ENCODE assay signal across 1 cellular context in genomic region chr12:95996034-95996658, GRCh38.
TF ChIP-seq lines count a peak whose summit lies in the region.

A gene with protein sequence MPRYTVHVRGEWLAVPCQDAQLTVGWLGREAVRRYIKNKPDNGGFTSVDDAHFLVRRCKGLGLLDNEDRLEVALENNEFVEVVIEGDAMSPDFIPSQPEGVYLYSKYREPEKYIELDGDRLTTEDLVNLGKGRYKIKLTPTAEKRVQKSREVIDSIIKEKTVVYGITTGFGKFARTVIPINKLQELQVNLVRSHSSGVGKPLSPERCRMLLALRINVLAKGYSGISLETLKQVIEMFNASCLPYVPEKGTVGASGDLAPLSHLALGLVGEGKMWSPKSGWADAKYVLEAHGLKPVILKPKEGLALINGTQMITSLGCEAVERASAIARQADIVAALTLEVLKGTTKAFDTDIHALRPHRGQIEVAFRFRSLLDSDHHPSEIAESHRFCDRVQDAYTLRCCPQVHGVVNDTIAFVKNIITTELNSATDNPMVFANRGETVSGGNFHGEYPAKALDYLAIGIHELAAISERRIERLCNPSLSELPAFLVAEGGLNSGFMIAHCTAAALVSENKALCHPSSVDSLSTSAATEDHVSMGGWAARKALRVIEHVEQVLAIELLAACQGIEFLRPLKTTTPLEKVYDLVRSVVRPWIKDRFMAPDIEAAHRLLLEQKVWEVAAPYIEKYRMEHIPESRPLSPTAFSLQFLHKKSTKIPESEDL (minus strand): TSS chr12:95996344. CDS start chr12:95995910, 434 bp downstream.

TF ChIP-seq in HepG2, 621 proteins besides CTCF, POLR2A, EP300 and RAD21 (continued from another document and continues in another):
- TF ChIP-seq RERE (CRISPR knock-in tag; IDR thresholded peaks at IDR 0.05; ENCODE audit: low read depth): peak; percentile 97
- TF ChIP-seq ZNF552 (CRISPR knock-in tag; IDR thresholded peaks at IDR 0.05; ENCODE audit: borderline replicate concordance): no peak; the same call in 1 of the 2 replicates
- peak; percentile 89; the same call in 1 of the 2 replicates for TF ChIP-seq ZBTB20 (CRISPR knock-in tag; IDR thresholded peaks at IDR 0.05; ENCODE audit: borderline replicate concordance, low read depth)
- TF ChIP-seq ZNF337 (CRISPR knock-in tag; IDR thresholded peaks at IDR 0.05; ENCODE audit: borderline replicate concordance, low read depth): no peak
- peak; percentile 95; the same call in 1 of the 2 replicates for TF ChIP-seq SALL1 (CRISPR knock-in tag; IDR thresholded peaks at IDR 0.05)
- peak; percentile 92 for TF ChIP-seq HNF1B (CRISPR knock-in tag; IDR thresholded peaks at IDR 0.05)
- TF ChIP-seq DBP (CRISPR knock-in tag; IDR thresholded peaks at IDR 0.05; ENCODE audit: not compliant biosample characterization): no peak
- TF ChIP-seq GABPB1 (CRISPR knock-in tag; IDR thresholded peaks at IDR 0.05): peak; percentile 58; the same call in 1 of the 2 replicates
- TF ChIP-seq ELF3 (CRISPR knock-in tag; IDR thresholded peaks at IDR 0.05): peak; percentile 94
- TF ChIP-seq CENPBD1 (CRISPR knock-in tag; IDR thresholded peaks at IDR 0.05; ENCODE audit: borderline replicate concordance, low read depth): no peak
- TF ChIP-seq NCOA2 (CRISPR knock-in tag; IDR thresholded peaks at IDR 0.05): peak; percentile 97
- TF ChIP-seq CHCHD3 (CRISPR knock-in tag; IDR thresholded peaks at IDR 0.05): no peak
- TF ChIP-seq DMAP1 (CRISPR knock-in tag; IDR thresholded peaks at IDR 0.05): no peak
- TF ChIP-seq NFYC (CRISPR knock-in tag; IDR thresholded peaks at IDR 0.05): 0 out of 2 replicates have a peak, but pooled peaks have one; percentile 18
- TF ChIP-seq ZNF24 (IDR thresholded peaks at IDR 0.05): no peak
- no peak for TF ChIP-seq ZNF577 (CRISPR knock-in tag; IDR thresholded peaks at IDR 0.05; ENCODE audit: borderline replicate concordance, low read depth)
- peak; percentile 99 for TF ChIP-seq MEIS1 (CRISPR knock-in tag; IDR thresholded peaks at IDR 0.05; ENCODE audit: borderline replicate concordance)
- no peak for TF ChIP-seq KLF9 (CRISPR knock-in tag; IDR thresholded peaks at IDR 0.05; ENCODE audit: low read depth)
- TF ChIP-seq ZNF572 (CRISPR knock-in tag; IDR thresholded peaks at IDR 0.05): no peak
- peak; percentile 98 for TF ChIP-seq DNMT3B (CRISPR knock-in tag; conservative IDR thresholded peaks at IDR 0.05)
- TF ChIP-seq KDM2A (CRISPR knock-in tag; IDR thresholded peaks at IDR 0.05; ENCODE audit: borderline replicate concordance, low read depth): peak; percentile 25; the same call in 1 of the 2 replicates
- TF ChIP-seq PCBP1 (IDR thresholded peaks at IDR 0.05; ENCODE audit: borderline replicate concordance, low read depth, low read length): no peak
- TF ChIP-seq MXD1 (CRISPR knock-in tag; IDR thresholded peaks at IDR 0.05): no peak; the same call in 1 of the 2 replicates
- TF ChIP-seq ZBTB33 (CRISPR knock-in tag; IDR thresholded peaks at IDR 0.05): peak; percentile 72
- TF ChIP-seq XRCC5 (optimal IDR thresholded peaks at IDR 0.05; ENCODE audit: low read length): no peak
- TF ChIP-seq HMG20A (CRISPR knock-in tag; IDR thresholded peaks at IDR 0.05; ENCODE audit: borderline replicate concordance): peak; percentile 98
- TF ChIP-seq ZBTB2 (CRISPR knock-in tag; IDR thresholded peaks at IDR 0.05; ENCODE audit: low read depth): 0 out of 2 replicates have a peak, but pooled peaks have one; percentile 61
- TF ChIP-seq, protein P1, sequence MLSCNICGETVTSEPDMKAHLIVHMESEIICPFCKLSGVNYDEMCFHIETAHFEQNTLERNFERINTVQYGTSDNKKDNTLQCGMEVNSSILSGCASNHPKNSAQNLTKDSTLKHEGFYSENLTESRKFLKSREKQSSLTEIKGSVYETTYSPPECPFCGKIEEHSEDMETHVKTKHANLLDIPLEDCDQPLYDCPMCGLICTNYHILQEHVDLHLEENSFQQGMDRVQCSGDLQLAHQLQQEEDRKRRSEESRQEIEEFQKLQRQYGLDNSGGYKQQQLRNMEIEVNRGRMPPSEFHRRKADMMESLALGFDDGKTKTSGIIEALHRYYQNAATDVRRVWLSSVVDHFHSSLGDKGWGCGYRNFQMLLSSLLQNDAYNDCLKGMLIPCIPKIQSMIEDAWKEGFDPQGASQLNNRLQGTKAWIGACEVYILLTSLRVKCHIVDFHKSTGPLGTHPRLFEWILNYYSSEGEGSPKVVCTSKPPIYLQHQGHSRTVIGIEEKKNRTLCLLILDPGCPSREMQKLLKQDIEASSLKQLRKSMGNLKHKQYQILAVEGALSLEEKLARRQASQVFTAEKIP (CRISPR knock-in tag; IDR thresholded peaks at IDR 0.05; ENCODE audit: borderline replicate concordance): no peak
- peak; percentile 91 for TF ChIP-seq CBFB (CRISPR knock-in tag; IDR thresholded peaks at IDR 0.05)
- TF ChIP-seq ISX (CRISPR knock-in tag; conservative IDR thresholded peaks at IDR 0.05): no peak
- no peak for TF ChIP-seq TBP (CRISPR knock-in tag; IDR thresholded peaks at IDR 0.05)
- no peak for TF ChIP-seq HNRNPK (IDR thresholded peaks at IDR 0.05; ENCODE audit: low read depth, low read length, poor library complexity, severe bottlenecking)
- peak; percentile 88 for TF ChIP-seq MEIS2 (CRISPR knock-in tag; IDR thresholded peaks at IDR 0.05)
- no peak for TF ChIP-seq ZFP36L2 (CRISPR knock-in tag; IDR thresholded peaks at IDR 0.05)
- TF ChIP-seq, protein P2, sequence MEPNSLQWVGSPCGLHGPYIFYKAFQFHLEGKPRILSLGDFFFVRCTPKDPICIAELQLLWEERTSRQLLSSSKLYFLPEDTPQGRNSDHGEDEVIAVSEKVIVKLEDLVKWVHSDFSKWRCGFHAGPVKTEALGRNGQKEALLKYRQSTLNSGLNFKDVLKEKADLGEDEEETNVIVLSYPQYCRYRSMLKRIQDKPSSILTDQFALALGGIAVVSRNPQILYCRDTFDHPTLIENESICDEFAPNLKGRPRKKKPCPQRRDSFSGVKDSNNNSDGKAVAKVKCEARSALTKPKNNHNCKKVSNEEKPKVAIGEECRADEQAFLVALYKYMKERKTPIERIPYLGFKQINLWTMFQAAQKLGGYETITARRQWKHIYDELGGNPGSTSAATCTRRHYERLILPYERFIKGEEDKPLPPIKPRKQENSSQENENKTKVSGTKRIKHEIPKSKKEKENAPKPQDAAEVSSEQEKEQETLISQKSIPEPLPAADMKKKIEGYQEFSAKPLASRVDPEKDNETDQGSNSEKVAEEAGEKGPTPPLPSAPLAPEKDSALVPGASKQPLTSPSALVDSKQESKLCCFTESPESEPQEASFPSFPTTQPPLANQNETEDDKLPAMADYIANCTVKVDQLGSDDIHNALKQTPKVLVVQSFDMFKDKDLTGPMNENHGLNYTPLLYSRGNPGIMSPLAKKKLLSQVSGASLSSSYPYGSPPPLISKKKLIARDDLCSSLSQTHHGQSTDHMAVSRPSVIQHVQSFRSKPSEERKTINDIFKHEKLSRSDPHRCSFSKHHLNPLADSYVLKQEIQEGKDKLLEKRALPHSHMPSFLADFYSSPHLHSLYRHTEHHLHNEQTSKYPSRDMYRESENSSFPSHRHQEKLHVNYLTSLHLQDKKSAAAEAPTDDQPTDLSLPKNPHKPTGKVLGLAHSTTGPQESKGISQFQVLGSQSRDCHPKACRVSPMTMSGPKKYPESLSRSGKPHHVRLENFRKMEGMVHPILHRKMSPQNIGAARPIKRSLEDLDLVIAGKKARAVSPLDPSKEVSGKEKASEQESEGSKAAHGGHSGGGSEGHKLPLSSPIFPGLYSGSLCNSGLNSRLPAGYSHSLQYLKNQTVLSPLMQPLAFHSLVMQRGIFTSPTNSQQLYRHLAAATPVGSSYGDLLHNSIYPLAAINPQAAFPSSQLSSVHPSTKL (CRISPR knock-in tag; IDR thresholded peaks at IDR 0.05): peak; percentile 99
- TF ChIP-seq ZKSCAN1 (IDR thresholded peaks at IDR 0.05; ENCODE audit: low read length): no peak
- no peak for TF ChIP-seq MATR3 (CRISPR knock-in tag; IDR thresholded peaks at IDR 0.05)
- peak; percentile 72; the same call in 1 of the 2 replicates for TF ChIP-seq ZNF343 (CRISPR knock-in tag; IDR thresholded peaks at IDR 0.05)
- TF ChIP-seq ZNF839 (CRISPR knock-in tag; IDR thresholded peaks at IDR 0.05; ENCODE audit: borderline replicate concordance): no peak
